In the genomic region with DNA sequence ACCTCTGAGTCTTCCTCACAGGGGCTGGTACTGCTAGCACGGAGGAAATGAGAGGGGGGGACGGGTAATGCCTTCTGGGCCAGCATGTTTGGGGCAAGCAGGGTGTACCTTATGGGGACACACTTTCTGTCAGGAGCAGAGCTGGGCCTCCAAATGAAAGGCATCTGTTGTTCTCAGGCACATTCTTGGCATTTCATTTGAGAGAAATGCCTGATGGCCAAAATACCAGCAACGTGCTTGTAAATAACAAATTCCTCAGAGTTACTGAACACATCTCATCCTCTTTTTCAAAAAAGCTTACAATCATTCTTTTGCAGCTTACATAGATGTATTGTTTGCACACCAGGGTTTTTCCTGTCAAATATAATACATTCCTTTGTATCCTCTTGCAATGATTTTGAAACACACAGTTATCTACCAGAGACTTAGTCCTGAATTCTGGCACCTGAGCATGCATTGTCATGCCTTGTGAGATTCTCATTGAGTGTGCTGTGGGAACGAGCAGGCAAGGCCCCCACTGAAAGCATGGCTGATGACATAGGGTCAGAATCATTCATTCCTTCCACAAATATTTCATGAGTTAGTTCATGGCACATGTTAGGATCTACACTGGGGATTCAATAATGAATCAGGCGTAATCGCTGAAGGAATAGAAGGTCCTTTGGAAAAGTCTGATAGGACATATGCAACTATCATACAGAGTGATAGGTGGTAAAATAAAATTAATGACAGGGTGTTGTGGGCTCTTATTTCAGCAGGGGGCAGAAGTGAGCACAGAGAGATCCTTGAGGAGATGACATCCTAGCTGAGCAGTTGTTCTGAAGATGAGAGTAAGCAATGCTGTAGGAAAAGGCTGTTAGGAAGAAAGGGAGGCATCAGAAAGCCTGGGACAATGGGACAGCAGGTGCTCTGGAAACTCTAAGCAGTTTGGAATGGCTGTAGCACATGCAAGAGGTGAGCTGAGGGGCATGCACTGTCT, we compare ENCODE assay signal across 9 cellular contexts.
DNase-seq lines count a peak whose midpoint lies in the region; ATAC-seq and TF ChIP-seq lines count a peak whose summit lies in the region.
"Had no signal": no experiment of that assay in that cellular context is flagged by ENCODE, and none has a peak within 500 bp of the region (broad histone marks: within the 10 kb centered on the region; RNA-seq: fewer than 3 reads in every experiment).

No MANE protein-coding gene starts in this region.

- H3K27me3 ChIP-seq in MM.1S (replicated peaks; ENCODE audit: insufficient read depth, low read length): no peaks in the 10 kb centered on the region
- no peaks in the 10 kb centered on the region for H3K27me3 ChIP-seq in naive thymus-derived CD4-positive, alpha-beta T cell (ENCODE audit: control insufficient read depth in 2 of 2, insufficient read depth in 2 of 2, low read length in 2 of 2)

- H3K4me1 ChIP-seq in MM.1S (ENCODE audit: low read length): no peaks in the 10 kb centered on the region
- H3K4me1 ChIP-seq in naive thymus-derived CD4-positive, alpha-beta T cell (ENCODE audit: control insufficient read depth in 2 of 2, insufficient read depth in 2 of 2, low read length in 2 of 2): no peaks in the 10 kb centered on the region

- peaks cover 30% of the 10 kb centered on the region for H3K4me1 Mint-ChIP-seq in osteocyte (ENCODE audit: unreplicated experiment)
- no peaks in the 10 kb centered on the region for H3K4me1 Mint-ChIP-seq in activated naive CD4-positive, alpha-beta T cell treated with anti-CD3 and anti-CD28 coated beads, Interleukin-2, amount 10 ng/mL, durations not matched to agents 7 days and 5 days
- no peaks in the 10 kb centered on the region for H3K4me1 Mint-ChIP-seq in naive thymus-derived CD4-positive, alpha-beta T cell

- H3K79me2 ChIP-seq in MM.1S (ENCODE audit: low read length): no peaks in the 10 kb centered on the region

- no peaks in the 10 kb centered on the region for H4K20me1 ChIP-seq in MM.1S (ENCODE audit: insufficient read depth, low read length)

- POLR2A ChIA-PET in naive thymus-derived CD4-positive, alpha-beta T cell (lab: Charles Lee): no interaction called here

- H3K4me2 ChIP-seq in MM.1S (ENCODE audit: low read depth, low read length): no peak overlapping the region

- H3K9me3 ChIP-seq in MM.1S (replicated peaks; ENCODE audit: insufficient read depth, low read length): no peaks in the 10 kb centered on the region
- no peaks in the 10 kb centered on the region for H3K9me3 ChIP-seq in naive thymus-derived CD4-positive, alpha-beta T cell (ENCODE audit: control insufficient read depth in 2 of 3, low read length in 3 of 3)

- peak overlapping the region; percentile 87 for H3K27ac Mint-ChIP-seq in osteocyte (ENCODE audit: unreplicated experiment)
- H3K27ac Mint-ChIP-seq in activated naive CD4-positive, alpha-beta T cell treated with anti-CD3 and anti-CD28 coated beads, Interleukin-2, amount 10 ng/mL, durations not matched to agents 7 days and 5 days: no peak overlapping the region
- H3K27ac Mint-ChIP-seq in naive thymus-derived CD4-positive, alpha-beta T cell: no peak overlapping the region

- H3K9me3 Mint-ChIP-seq in osteocyte (ENCODE audit: unreplicated experiment): no peaks in the 10 kb centered on the region
- no peaks in the 10 kb centered on the region for H3K9me3 Mint-ChIP-seq in activated naive CD4-positive, alpha-beta T cell treated with anti-CD3 and anti-CD28 coated beads, Interleukin-2, amount 10 ng/mL, durations not matched to agents 7 days and 5 days
- H3K9me3 Mint-ChIP-seq in naive thymus-derived CD4-positive, alpha-beta T cell: peaks cover 0 to 4% (median 0%) of the 10 kb centered on the region in 11 donors

- H3K27ac ChIP-seq in MM.1S (ENCODE audit: low read length): no peak overlapping the region
- no peak overlapping the region for H3K27ac ChIP-seq in naive thymus-derived CD4-positive, alpha-beta T cell (ENCODE audit: low read depth, low read length)

- no peak overlapping the region for H3K4me3 Mint-ChIP-seq in osteocyte (ENCODE audit: unreplicated experiment)
- H3K4me3 Mint-ChIP-seq in activated naive CD4-positive, alpha-beta T cell treated with anti-CD3 and anti-CD28 coated beads, Interleukin-2, amount 10 ng/mL, durations not matched to agents 7 days and 5 days: no peak overlapping the region
- H3K4me3 Mint-ChIP-seq in naive thymus-derived CD4-positive, alpha-beta T cell: no peak overlapping the region

- DNase-seq in GM12864 (ENCODE audit: low read depth) (no peak), MM.1S (no peak), epithelial cell of proximal tubule (ENCODE audit: low read depth) (no peak), osteocyte (ENCODE audit: extremely low spot score, unreplicated experiment) (peak; percentile 65), GF-D8 (lab: John Stamatoyannopoulos, UW) (no peak)
- no peak for DNase-seq in activated naive CD4-positive, alpha-beta T cell treated with anti-CD3 and anti-CD28 coated beads, Interleukin-2, amount 10 ng/mL, durations not matched to agents 7 days and 5 days
- DNase-seq in naive thymus-derived CD4-positive, alpha-beta T cell: no peak
- DNase-seq: NCI-H187 had no signal

- H3K9ac ChIP-seq in MM.1S (ENCODE audit: low read length): no peak overlapping the region

- CTCF ChIA-PET in activated naive CD4-positive, alpha-beta T cell treated with anti-CD3 and anti-CD28 coated beads, Interleukin-2, amount 10 ng/mL, durations not matched to agents 7 days and 5 days (lab: Charles Lee): interaction anchor here (1.7 kb wide), 1 partner anchor 182 kb away, joined by 5 read pairs; no protein-coding TSS in a partner anchor
- CTCF ChIA-PET in naive thymus-derived CD4-positive, alpha-beta T cell (lab: Charles Lee): no interaction called here

- H3K4me3 ChIP-seq in GM12864 (ENCODE audit: low read depth, low read length) (no peak overlapping the region), MM.1S (ENCODE audit: low read length) (no peak overlapping the region), epithelial cell of proximal tubule (ENCODE audit: low read depth, low read length) (no peak overlapping the region)
- H3K4me3 ChIP-seq in naive thymus-derived CD4-positive, alpha-beta T cell (ENCODE audit: low read length): no peak overlapping the region

- H2AFZ ChIP-seq in MM.1S (ENCODE audit: low read length): no peak overlapping the region

- no peaks in the 10 kb centered on the region for H3F3A ChIP-seq in MM.1S (ENCODE audit: insufficient read depth, low read length)

- no peak for ATAC-seq in HG02610 (IDR thresholded peaks at IDR 0.05; ENCODE audit: unreplicated experiment)
- ATAC-seq in naive thymus-derived CD4-positive, alpha-beta T cell: no peak

- no peaks in the 10 kb centered on the region for H3K27me3 Mint-ChIP-seq in osteocyte (ENCODE audit: unreplicated experiment)
- no peaks in the 10 kb centered on the region for H3K27me3 Mint-ChIP-seq in activated naive CD4-positive, alpha-beta T cell treated with anti-CD3 and anti-CD28 coated beads, Interleukin-2, amount 10 ng/mL, durations not matched to agents 7 days and 5 days
- peaks cover 0 to 20% (median 11%) of the 10 kb centered on the region in 5 donors for H3K27me3 Mint-ChIP-seq in naive thymus-derived CD4-positive, alpha-beta T cell

- intact Hi-C loops in naive thymus-derived CD4-positive, alpha-beta T cell (cut with micrococcal nuclease): loop anchor here in 1 of 2 donors (2.0 kb wide), 1 partner anchor 710 kb away; no protein-coding TSS in a partner anchor

- peak; percentile 55 for TF ChIP-seq CTCF in GM12864 (IDR thresholded peaks at IDR 0.05; ENCODE audit: low read depth, low read length, missing control alignments)
- TF ChIP-seq CTCF in MM.1S (IDR thresholded peaks at IDR 0.05; ENCODE audit: low read length): peak; percentile 21; the same call in 1 of the 2 replicates
- peak; percentile 69 for TF ChIP-seq CTCF in epithelial cell of proximal tubule (conservative IDR thresholded peaks at IDR 0.05; ENCODE audit: low read depth, low read length)
- TF ChIP-seq CTCF in osteocyte (IDR thresholded peaks at IDR 0.05): peak; percentile 57

- no peaks in the 10 kb centered on the region for H3K36me3 ChIP-seq in MM.1S (replicated peaks; ENCODE audit: insufficient read depth, low read length)
- H3K36me3 ChIP-seq in naive thymus-derived CD4-positive, alpha-beta T cell (ENCODE audit: control insufficient read depth in 2 of 3, insufficient read depth in 3 of 3, low read length in 3 of 3): no peaks in the 10 kb centered on the region

- H3K36me3 Mint-ChIP-seq in osteocyte (ENCODE audit: unreplicated experiment): no peaks in the 10 kb centered on the region
- H3K36me3 Mint-ChIP-seq in activated naive CD4-positive, alpha-beta T cell treated with anti-CD3 and anti-CD28 coated beads, Interleukin-2, amount 10 ng/mL, durations not matched to agents 7 days and 5 days: no peaks in the 10 kb centered on the region
- H3K36me3 Mint-ChIP-seq in naive thymus-derived CD4-positive, alpha-beta T cell: no peaks in the 10 kb centered on the region

- no peaks in the 10 kb centered on the region for H3K9me2 ChIP-seq in MM.1S (replicated peaks; ENCODE audit: insufficient read depth, low read length)
